In the genomic region with DNA sequence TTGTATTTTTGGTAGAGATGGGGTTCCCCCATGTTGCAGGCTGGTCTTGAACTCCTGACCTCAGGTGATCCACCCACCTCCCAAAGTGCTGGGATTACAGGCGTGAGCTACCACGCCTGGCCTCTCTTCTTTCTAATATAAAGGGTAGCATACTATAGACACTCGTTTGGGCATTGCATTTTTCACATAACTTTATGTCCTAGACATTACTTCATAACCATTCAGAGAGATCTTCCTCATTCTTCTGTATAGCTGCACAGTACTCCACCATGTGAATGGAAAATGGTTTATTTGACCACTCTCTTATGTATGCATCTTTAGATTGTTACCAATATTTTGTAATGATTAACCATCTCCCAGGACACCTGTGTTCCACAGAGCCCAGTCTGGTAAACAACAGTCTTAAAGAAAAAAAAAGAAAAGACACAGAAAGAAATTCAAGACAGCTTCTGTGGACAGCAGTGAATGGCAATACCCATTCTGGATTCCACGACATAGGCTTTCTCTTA, we compare ENCODE assay signal across 27 cellular contexts. TPM values are rescaled to one million over a fixed set of nuclear protein-coding genes. Genes with fewer than 3 reads are reported as not detected.
A peak's percentile ranks its signal among the peaks of the same experiment; 100 is the strongest.
DNase-seq lines count a peak whose midpoint lies in the region; ATAC-seq and TF ChIP-seq lines count a peak whose summit lies in the region.
"Had no signal": no experiment of that assay in that cellular context is flagged by ENCODE, and none has a peak within 500 bp of the region (broad histone marks: within the 10 kb centered on the region; RNA-seq: fewer than 3 reads in every experiment).

No MANE protein-coding gene starts in this region.

- peaks cover 4% of the 10 kb centered on the region for H3K4me1 Mint-ChIP-seq in endodermal cell
- H3K4me1 Mint-ChIP-seq: activated CD4-positive, alpha-beta T cell treated with anti-CD3 and anti-CD28 coated beads for 36 hours had no signal

- peak; percentile 34 for DNase-seq in DMS53 (lab: John Stamatoyannopoulos, UW)
- DNase-seq in DMS53 treated with DMSO at 0.1 percent for 48 hours (lab: John Stamatoyannopoulos, UW; ENCODE audit: unreplicated experiment), result no peak
- no peak for DNase-seq in endodermal cell
- DNase-seq in mucosa of descending colon, result no peak
- DNase-seq in thoracic aorta (ENCODE audit: low spot score), result no peak
- DNase-seq in T-helper 9 cell, result no peak
- DNase-seq: 8988T; activated CD4-positive, alpha-beta T cell treated with anti-CD3 and anti-CD28 coated beads for 36 hours; activated naive CD4-positive, alpha-beta T cell treated with anti-CD3 and anti-CD28 coated beads for 36 hours; AML-193; amniotic stem cell; CD8-positive, alpha-beta memory T cell; cortex of kidney; DMS79; GF-D8; GOT3; KG1; naive B cell; NCI-H2171; NCI-H524; nucleus accumbens; stimulated activated CD4-positive, alpha-beta T cell treated with anti-CD3 and anti-CD28 coated beads, Interleukin-4, amount 100 ng/mL, for 1 hour; stimulated activated naive CD8-positive, alpha-beta T cell treated with anti-CD3 and anti-CD28 coated beads, Interleukin-15, Interleukin-2, amounts not matched to agents 100 U/mL and 50 U/mL, for 24 hours had no signal

- H3K4me3 Mint-ChIP-seq in endodermal cell, result no peak overlapping the region
- H3K4me3 Mint-ChIP-seq: activated CD4-positive, alpha-beta T cell treated with anti-CD3 and anti-CD28 coated beads for 36 hours; activated naive CD4-positive, alpha-beta T cell treated with anti-CD3 and anti-CD28 coated beads for 36 hours; CD8-positive, alpha-beta memory T cell had no signal

- intact Hi-C loops in mucosa of descending colon (cut with DNase I, micrococcal nuclease), result no loop called here

- H3K27me3 Mint-ChIP-seq in endodermal cell (ENCODE audit: insufficient read depth), result no peaks in the 10 kb centered on the region
- H3K27me3 Mint-ChIP-seq: activated CD4-positive, alpha-beta T cell treated with anti-CD3 and anti-CD28 coated beads for 36 hours had no signal

- H3K36me3 ChIP-seq in endodermal cell (ENCODE audit: control insufficient read depth, insufficient read depth, low read length), result no peaks in the 10 kb centered on the region
- no peaks in the 10 kb centered on the region for H3K36me3 ChIP-seq in mucosa of descending colon (ENCODE audit: low read depth)
- no peaks in the 10 kb centered on the region for H3K36me3 ChIP-seq in thoracic aorta
- H3K36me3 ChIP-seq: cardiac muscle cell had no signal

- H3K36me3 Mint-ChIP-seq in endodermal cell (ENCODE audit: low read depth), result no peaks in the 10 kb centered on the region
- H3K36me3 Mint-ChIP-seq: CD8-positive, alpha-beta memory T cell; naive B cell had no signal

- H3K9ac ChIP-seq in endodermal cell (ENCODE audit: extremely low read depth, low read length, poor library complexity, severe bottlenecking), result no peak overlapping the region

- no peak overlapping the region for H3K27ac Mint-ChIP-seq in endodermal cell
- H3K27ac Mint-ChIP-seq: activated CD4-positive, alpha-beta T cell treated with anti-CD3 and anti-CD28 coated beads for 36 hours; activated naive CD4-positive, alpha-beta T cell treated with anti-CD3 and anti-CD28 coated beads for 36 hours had no signal

- TF ChIP-seq CTCF in endodermal cell (conservative IDR thresholded peaks at IDR 0.05) (no peak), mucosa of descending colon (IDR thresholded peaks at IDR 0.05) (no peak), thoracic aorta (IDR thresholded peaks at IDR 0.05) (no peak)

- peak; percentile 51 for ATAC-seq in mucosa of descending colon
- ATAC-seq in thoracic aorta (ENCODE audit: insufficient number of reproducible peaks, low FRiP score, low read depth), result no peak
- ATAC-seq in HG02571 (IDR thresholded peaks at IDR 0.05; ENCODE audit: unreplicated experiment), result no peak
- no peak for ATAC-seq in GM19467 (IDR thresholded peaks at IDR 0.05; ENCODE audit: unreplicated experiment)

- no peak overlapping the region for H3K4me3 ChIP-seq in endodermal cell (ENCODE audit: low read length)
- no peak overlapping the region for H3K4me3 ChIP-seq in mucosa of descending colon
- H3K4me3 ChIP-seq in thoracic aorta, result no peak overlapping the region
- H3K4me3 ChIP-seq: cardiac muscle cell, spleen had no signal

- no peaks in the 10 kb centered on the region for H3K9me3 Mint-ChIP-seq in endodermal cell
- H3K9me3 Mint-ChIP-seq: activated naive CD4-positive, alpha-beta T cell treated with anti-CD3 and anti-CD28 coated beads for 36 hours; CD8-positive, alpha-beta memory T cell; naive B cell had no signal

- H3K4me1 ChIP-seq in endodermal cell (ENCODE audit: control insufficient read depth, insufficient read depth, low read length) (no peaks in the 10 kb centered on the region), mucosa of descending colon (ENCODE audit: low read depth) (peaks cover 10% of the 10 kb centered on the region), thoracic aorta (ENCODE audit: control insufficient read depth in 1 of 2, low read depth in 2 of 2) (peaks cover 58 to 74% of the 10 kb centered on the region in 2 donors)

- H3K27ac ChIP-seq in endodermal cell (ENCODE audit: low read depth, low read length), result peak overlapping the region; percentile 4
- H3K27ac ChIP-seq in thoracic aorta, result peak overlapping the region; percentile 70 to 94
- H3K27ac ChIP-seq: cardiac muscle cell had no signal

- H3K27me3 ChIP-seq in endodermal cell (ENCODE audit: control insufficient read depth, insufficient read depth, low read length, poor library complexity, severe bottlenecking) (no peaks in the 10 kb centered on the region), thoracic aorta (replicated peaks; ENCODE audit: insufficient read depth) (no peaks in the 10 kb centered on the region)
- H3K27me3 ChIP-seq: cardiac muscle cell, spleen had no signal

- WGBS in endodermal cell (ENCODE audit: insufficient coverage in 1 of 2, insufficient read length in 1 of 2), 2 experiments, result 93 to 96% methylated on average over 3 to 4 of the region's 4 CpGs

- H3K9me3 ChIP-seq in endodermal cell (ENCODE audit: control insufficient read depth, low read length), result no peaks in the 10 kb centered on the region
- H3K9me3 ChIP-seq in mucosa of descending colon, result no peaks in the 10 kb centered on the region
- H3K9me3 ChIP-seq in thoracic aorta, result no peaks in the 10 kb centered on the region
- H3K9me3 ChIP-seq: spleen had no signal

RNA-seq across cellular contexts. Expression of gene TK2, which starts 42.1 kb away (rescaled TPM):
- total RNA-seq in endodermal cell (10 to 100 TPM in 1 of 2 donors, 1 to 10 TPM in 1; 7.9 to 11.5 TPM), mucosa of descending colon (10 to 100 TPM; 14.4 to 29.4 (median 17.8) TPM), thoracic aorta (10 to 100 TPM; 41.7 to 55.5 TPM)
- polyA plus RNA-seq in endodermal cell (2013, experiment 1 of 2), result 11.3 TPM
- 10.2 TPM for polyA plus RNA-seq in endodermal cell (2013, experiment 2 of 2)

RNA-seq across cellular contexts. Expression of gene CKLF, which starts 44.6 kb away (rescaled TPM):
- 10 to 100 TPM; 22.5 to 40.7 TPM for total RNA-seq in endodermal cell
- polyA plus RNA-seq in endodermal cell (2013, experiment 1 of 2), result 38.0 TPM
- polyA plus RNA-seq in endodermal cell (2013, experiment 2 of 2), result 36.9 TPM
- 10 to 100 TPM; 26.9 to 42.0 (median 29.1) TPM for total RNA-seq in mucosa of descending colon
- total RNA-seq in thoracic aorta, result 10 to 100 TPM; 23.4 to 39.8 TPM

RNA-seq across cellular contexts. Expression of gene CMTM1, which starts 58.5 kb away (rescaled TPM):
- 1 to 10 TPM; 3.8 to 5.3 TPM for total RNA-seq in endodermal cell
- 4.9 TPM for polyA plus RNA-seq in endodermal cell (2013, experiment 1 of 2)
- polyA plus RNA-seq in endodermal cell (2013, experiment 2 of 2), result 3.4 TPM
- total RNA-seq in mucosa of descending colon, result 1 to 10 TPM; 3.1 to 6.1 (median 4.8) TPM
- total RNA-seq in thoracic aorta, result 1 to 10 TPM in 1 of 2 donors, under 1 TPM in 1; 0.81 to 7.5 TPM
